15 cellular contexts compared by ENCODE assay signal in the genomic region with DNA sequence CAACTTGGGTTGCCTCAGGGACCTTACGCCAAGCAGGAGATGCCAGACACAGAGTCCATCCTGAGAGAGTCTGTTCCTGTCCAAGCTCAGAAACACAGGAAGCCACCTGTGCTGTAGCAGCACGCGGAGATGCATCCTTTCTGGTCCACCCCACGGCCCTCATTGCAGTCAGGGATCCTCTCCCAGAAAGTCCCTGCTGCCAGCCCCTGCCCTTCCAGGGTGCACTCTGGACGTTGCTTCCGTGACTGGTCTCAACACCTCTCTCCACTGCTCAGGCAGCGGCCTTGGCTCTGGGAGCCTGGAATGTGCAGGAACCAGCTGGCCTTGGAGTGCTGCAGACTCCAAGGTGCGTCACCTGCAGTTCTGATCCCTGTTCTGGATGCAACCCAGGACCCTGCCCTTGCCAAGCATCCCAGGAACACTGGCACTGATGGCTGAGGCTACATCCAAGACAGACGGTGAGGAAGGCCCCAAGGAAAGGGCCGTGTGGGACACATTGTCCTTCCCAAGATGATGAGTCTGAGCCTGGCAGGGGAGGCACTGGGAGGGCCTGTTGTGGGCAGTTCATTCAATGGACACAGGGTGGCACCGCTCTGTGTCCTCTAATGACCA.
"Had no signal": no experiment of that assay in that cellular context is flagged by ENCODE, and none has a peak within 500 bp of the region (broad histone marks: within the 10 kb centered on the region; RNA-seq: fewer than 3 reads in every experiment).

No MANE protein-coding gene starts in this region.

- H3K4me1 ChIP-seq: breast epithelium, left lung had no signal

- H3K36me3 ChIP-seq: breast epithelium, esophagus squamous epithelium, left lung, right atrium auricular region had no signal

- H3K27me3 ChIP-seq: breast epithelium, right atrium auricular region had no signal

- DNase-seq: activated CD4-positive, alpha-beta T cell treated with anti-CD3 and anti-CD28 coated beads, Interleukin-2, amount 10 ng/mL, durations not matched to agents 24 days and 14 days; activated CD8-positive, alpha-beta T cell treated with anti-CD3 and anti-CD28 coated beads for 36 hours; activated naive CD4-positive, alpha-beta T cell treated with anti-CD3 and anti-CD28 coated beads, Interleukin-2, amount 10 ng/mL, durations not matched to agents 7 days and 5 days; activated naive CD8-positive, alpha-beta T cell treated with anti-CD3 and anti-CD28 coated beads, Interleukin-2, amount 50 U/mL, for 24 hours; activated T-cell treated with anti-CD3 and anti-CD28 coated beads, Interleukin-2, amount 50 U/mL, for 1 hour; dermis blood vessel endothelial cell; effector memory CD4-positive, alpha-beta T cell; esophagus squamous epithelium; hippocampal formation; left lung; stimulated activated CD4-positive, alpha-beta T cell treated with anti-CD3 and anti-CD28 coated beads, Interleukin-2, amount 100 ng/mL, for 24 hours; stimulated activated naive CD8-positive, alpha-beta T cell treated with anti-CD3 and anti-CD28 coated beads, Interleukin-15, Interleukin-2, amounts not matched to agents 100 U/mL and 50 U/mL, for 24 hours; T1000 had no signal

- ATAC-seq: activated CD8-positive, alpha-beta T cell treated with anti-CD3 and anti-CD28 coated beads for 36 hours; activated naive CD8-positive, alpha-beta T cell treated with anti-CD3 and anti-CD28 coated beads, Interleukin-2, amount 50 U/mL, for 24 hours; left lung; stimulated activated naive CD8-positive, alpha-beta T cell treated with anti-CD3 and anti-CD28 coated beads, Interleukin-15, Interleukin-2, amounts not matched to agents 100 U/mL and 50 U/mL, for 24 hours had no signal

- H3K4me3 ChIP-seq: breast epithelium, esophagus squamous epithelium, left lung, right atrium auricular region had no signal

- H3K9me3 ChIP-seq: right atrium auricular region had no signal
